Comparison of ENCODE assay signal across 1 cellular context in genomic region chr12:124862768-124863408, GRCh38.
TF ChIP-seq lines count a peak whose summit lies in the region.

No MANE protein-coding gene starts in this region.

TF ChIP-seq in H1, 55 proteins besides CTCF, POLR2A, EP300 and RAD21:
- TF ChIP-seq NANOG (IDR thresholded peaks at IDR 0.05; ENCODE audit: insufficient read depth, low read depth, low read length, poor library complexity, severe bottlenecking) (no peak), RXRA (IDR thresholded peaks at IDR 0.05; ENCODE audit: insufficient read depth, low read depth, low read length) (no peak), SRF (IDR thresholded peaks at IDR 0.05; ENCODE audit: low read depth, low read length) (no peak), CHD2 (IDR thresholded peaks at IDR 0.05; ENCODE audit: low read length) (no peak), HDAC2 (IDR thresholded peaks at IDR 0.05; ENCODE audit: borderline replicate concordance in 1 of 2, low read depth in 2 of 2, low read length in 2 of 2) (no peak), E2F6 (IDR thresholded peaks at IDR 0.05) (no peak), GTF2F1 (IDR thresholded peaks at IDR 0.05; ENCODE audit: borderline replicate concordance, low read depth, low read length) (no peak), SP2 (IDR thresholded peaks at IDR 0.05; ENCODE audit: low read length) (no peak), JUN (IDR thresholded peaks at IDR 0.05; ENCODE audit: low read depth, low read length) (no peak), PHF8 (conservative IDR thresholded peaks at IDR 0.05; ENCODE audit: low read depth, low read length) (no peak), NRF1 (IDR thresholded peaks at IDR 0.05; ENCODE audit: low read depth, low read length) (no peak), CHD7 (IDR thresholded peaks at IDR 0.05; ENCODE audit: insufficient replicate concordance, low read length) (no peak), KDM4A (IDR thresholded peaks at IDR 0.05; ENCODE audit: low read depth, low read length, severe bottlenecking) (no peak), EGR1 (IDR thresholded peaks at IDR 0.05; ENCODE audit: borderline replicate concordance, low read depth, low read length) (no peak), RBBP5 (IDR thresholded peaks at IDR 0.05; ENCODE audit: borderline replicate concordance, low read depth, low read length) (no peak), TCF12 (IDR thresholded peaks at IDR 0.05; ENCODE audit: low read depth, low read length) (no peak), SP1 (IDR thresholded peaks at IDR 0.05; ENCODE audit: low read depth, low read length) (no peak), CREB1 (IDR thresholded peaks at IDR 0.05) (no peak)
